13 cellular contexts compared by ENCODE assay signal in the genomic region with DNA sequence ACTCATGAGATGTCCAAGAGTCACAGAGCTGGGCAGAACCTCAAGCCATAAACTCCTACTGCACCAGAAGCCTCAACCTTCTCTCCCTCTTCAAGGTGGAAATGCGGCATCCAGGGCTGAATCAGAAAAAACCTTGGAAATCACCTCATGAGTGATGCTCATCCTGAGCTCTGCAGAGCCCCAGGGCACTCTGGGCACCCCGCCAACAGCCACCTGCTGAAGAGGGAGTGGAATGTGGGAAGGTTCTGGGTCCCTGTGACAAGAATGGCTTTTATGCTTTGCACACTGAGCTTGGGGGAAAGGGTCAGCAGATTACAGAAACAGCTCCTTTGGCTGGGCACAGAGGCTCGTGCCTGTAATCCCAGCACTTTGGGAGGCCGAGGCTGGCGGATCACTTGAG. TPM values are rescaled to one million over a fixed set of nuclear protein-coding genes. Genes with fewer than 3 reads are reported as not detected.
DNase-seq lines count a peak whose midpoint lies in the region; ATAC-seq and TF ChIP-seq lines count a peak whose summit lies in the region.
"Had no signal": no experiment of that assay in that cellular context is flagged by ENCODE, and none has a peak within 500 bp of the region (broad histone marks: within the 10 kb centered on the region; RNA-seq: fewer than 3 reads in every experiment).

No MANE protein-coding gene starts in this region.

- no peak overlapping the region for H3K4me3 ChIP-seq in BE2C (ENCODE audit: low read depth, low read length)
- no peak overlapping the region for H3K4me3 ChIP-seq in PC-9
- no peak overlapping the region for H3K4me3 ChIP-seq in epithelial cell of proximal tubule (ENCODE audit: low read depth, low read length)
- H3K4me3 ChIP-seq in gastroesophageal sphincter: no peak overlapping the region
- H3K4me3 ChIP-seq: Peyer's patch, psoas muscle had no signal

- H3F3A ChIP-seq in PC-9 (ENCODE audit: insufficient read depth, low read depth): peaks cover 33% of the 10 kb centered on the region

- POLR2A ChIA-PET in PC-9 (lab: Charles Lee; ENCODE audit: unreplicated experiment): interaction anchor here (0.6 to 1.0 kb wide), 2 partner anchors 19 to 802 kb away, joined by 3 to 19 read pairs; a partner anchor contains a TSS

- no peaks in the 10 kb centered on the region for H3K36me3 ChIP-seq in BE2C
- H3K36me3 ChIP-seq in PC-9 (ENCODE audit: low read depth): no peaks in the 10 kb centered on the region
- peaks cover 0 to 72% of the 10 kb centered on the region in 2 donors for H3K36me3 ChIP-seq in gastroesophageal sphincter

- BruUV-seq in PC-9 (replicated peaks; lab: Mats Ljungman, UMichigan): no TSS peak

- H3K4me2 ChIP-seq in PC-9: peak overlapping the region; percentile 43

- WGBS in gastroesophageal sphincter (ENCODE audit: low coverage in 1 of 2), 2 donors: 89 to 100% methylated on average over 3 to 4 of the region's 5 CpGs

- intact Hi-C loops in PC-9 (cut with micrococcal nuclease; ENCODE audit: unreplicated experiment): loop anchor here (1.0 kb wide), 1 partner anchor 19 kb away; no protein-coding TSS in a partner anchor
- intact Hi-C loops in left ventricle myocardium superior (cut with micrococcal nuclease): no loop called here

- H3K27me3 ChIP-seq in BE2C (no peaks in the 10 kb centered on the region), PC-9 (ENCODE audit: insufficient read depth, low read depth) (no peaks in the 10 kb centered on the region), gastroesophageal sphincter (no peaks in the 10 kb centered on the region)
- H3K27me3 ChIP-seq: Peyer's patch had no signal

- H2AFZ ChIP-seq in PC-9: no peak overlapping the region

- TF ChIP-seq EP300 in gastroesophageal sphincter (IDR thresholded peaks at IDR 0.05): no peak

- 0 out of 2 replicates have a peak, but pooled peaks cover 3% of the 10 kb centered on the region for H3K79me2 ChIP-seq in PC-9 (ENCODE audit: low read depth)

- TF ChIP-seq POLR2A in gastroesophageal sphincter (IDR thresholded peaks at IDR 0.05): no peak

- ATAC-seq in gastroesophageal sphincter (no peak), left ventricle myocardium superior (no peak)
- ATAC-seq: psoas muscle had no signal

- H3K27ac ChIP-seq in PC-9 (peak overlapping the region; percentile 32), gastroesophageal sphincter (no peak overlapping the region)
- H3K27ac ChIP-seq: psoas muscle had no signal

- H4K20me1 ChIP-seq in PC-9 (ENCODE audit: insufficient read depth): no peaks in the 10 kb centered on the region

- no peaks in the 10 kb centered on the region for H3K9me3 ChIP-seq in BE2C
- no peaks in the 10 kb centered on the region for H3K9me3 ChIP-seq in PC-9 (ENCODE audit: insufficient read depth, low read depth)
- H3K9me3 ChIP-seq in gastroesophageal sphincter: no peaks in the 10 kb centered on the region
- H3K9me3 ChIP-seq: Peyer's patch, psoas muscle had no signal

- H3K9me2 ChIP-seq in PC-9 (ENCODE audit: insufficient read depth): no peaks in the 10 kb centered on the region

- CTCF ChIA-PET in PC-9 (lab: Charles Lee): interaction anchor here (0.8 kb wide), 1 partner anchor 9 kb away, joined by 3 read pairs; no protein-coding TSS in a partner anchor

- H3K4me1 ChIP-seq in BE2C (no peaks in the 10 kb centered on the region), PC-9 (replicated peaks; ENCODE audit: insufficient read depth) (peaks cover 40% of the 10 kb centered on the region), gastroesophageal sphincter (no peaks in the 10 kb centered on the region)
- H3K4me1 ChIP-seq: psoas muscle had no signal

- TF ChIP-seq CTCF in BE2C (IDR thresholded peaks at IDR 0.05; ENCODE audit: low read depth, low read length) (no peak), PC-9 (conservative IDR thresholded peaks at IDR 0.05) (no peak), epithelial cell of proximal tubule (conservative IDR thresholded peaks at IDR 0.05; ENCODE audit: low read depth, low read length) (no peak), GM10266 (IDR thresholded peaks at IDR 0.05; ENCODE audit: control insufficient read depth, insufficient read depth, low read depth, missing control alignments) (no peak), gastroesophageal sphincter (IDR thresholded peaks at IDR 0.05) (no peak)

- DNase-seq in BE2C (peak; percentile 86), HuH-7.5 (ENCODE audit: low spot score) (peak; percentile 85), PC-9 (peak; percentile 98), epithelial cell of proximal tubule (ENCODE audit: low read depth) (peak; percentile 13), GM10266 (ENCODE audit: extremely low spot score) (no peak), medulla oblongata (ENCODE audit: extremely low spot score) (no peak), left ventricle myocardium superior (no peak)
- DNase-seq: CD4-positive, alpha-beta memory T cell; H7; islet precursor cell; psoas muscle had no signal

RNA-seq across cellular contexts. Expression of a gene that starts 18.8 kb away (rescaled TPM):
- 96.1 TPM for polyA plus RNA-seq in BE2C (2012; ENCODE audit: insufficient read depth, insufficient read length, low read depth)
- total RNA-seq in PC-9 (2021): 63.9 and 73.3 TPM in 2 replicates
- total RNA-seq in epithelial cell of proximal tubule: 39.1 and 65.9 TPM in 2 replicates
- total RNA-seq in gastroesophageal sphincter: 10 to 100 TPM in 2 of 4 donors, 1 to 10 TPM in 2; 4.3 to 15.9 (median 10.6) TPM
- total RNA-seq in left ventricle myocardium superior: 13.2 TPM

RNA-seq across cellular contexts. Expression of a gene that starts 18.8 kb away (rescaled TPM):
- 76.2 TPM for polyA plus RNA-seq in BE2C (2012; ENCODE audit: insufficient read depth, insufficient read length, low read depth)
- total RNA-seq in PC-9 (2021): 36.8 and 40.9 TPM in 2 replicates
- 26.1 and 35.7 TPM in 2 replicates for total RNA-seq in epithelial cell of proximal tubule
- 10 to 100 TPM; 16.0 to 21.9 (median 17.8) TPM for total RNA-seq in gastroesophageal sphincter
- 23.5 TPM for total RNA-seq in left ventricle myocardium superior

RNA-seq across cellular contexts. Expression of a gene that starts 28.1 kb away (rescaled TPM):
- polyA plus RNA-seq in BE2C (2012; ENCODE audit: insufficient read depth, insufficient read length, low read depth): 65.7 TPM
- 50.8 and 68.7 TPM in 2 replicates for total RNA-seq in PC-9 (2021)
- total RNA-seq in epithelial cell of proximal tubule: 73.8 and 83.4 TPM in 2 replicates
- total RNA-seq in gastroesophageal sphincter: 10 to 100 TPM; 22.3 to 56.6 (median 35.0) TPM
- total RNA-seq in left ventricle myocardium superior: 19.1 TPM

RNA-seq across cellular contexts. Expression of a gene that starts 53.4 kb away (rescaled TPM):
- 46.3 TPM for polyA plus RNA-seq in BE2C (2012; ENCODE audit: insufficient read depth, insufficient read length, low read depth)
- total RNA-seq in PC-9 (2021) (73.9 and 102 TPM in 2 replicates), epithelial cell of proximal tubule (9.0 and 36.4 TPM in 2 replicates), gastroesophageal sphincter (10 to 100 TPM in 2 of 4 donors, 1 to 10 TPM in 2; 8.7 to 17.8 (median 9.8) TPM), left ventricle myocardium superior (16.7 TPM)

Comparison
In these comparisons a context has a peak if more than half of its experiments do, and no peak if none do; other contexts are left out.
1. DNase-seq: peak in BE2C (single experiment), HuH-7.5 (single experiment), PC-9 (2 of 2) and epithelial cell of proximal tubule (single experiment); none in GM10266 (single experiment), medulla oblongata (single experiment) and left ventricle myocardium superior (single experiment).